12 cellular contexts compared by ENCODE assay signal in the genomic region with DNA sequence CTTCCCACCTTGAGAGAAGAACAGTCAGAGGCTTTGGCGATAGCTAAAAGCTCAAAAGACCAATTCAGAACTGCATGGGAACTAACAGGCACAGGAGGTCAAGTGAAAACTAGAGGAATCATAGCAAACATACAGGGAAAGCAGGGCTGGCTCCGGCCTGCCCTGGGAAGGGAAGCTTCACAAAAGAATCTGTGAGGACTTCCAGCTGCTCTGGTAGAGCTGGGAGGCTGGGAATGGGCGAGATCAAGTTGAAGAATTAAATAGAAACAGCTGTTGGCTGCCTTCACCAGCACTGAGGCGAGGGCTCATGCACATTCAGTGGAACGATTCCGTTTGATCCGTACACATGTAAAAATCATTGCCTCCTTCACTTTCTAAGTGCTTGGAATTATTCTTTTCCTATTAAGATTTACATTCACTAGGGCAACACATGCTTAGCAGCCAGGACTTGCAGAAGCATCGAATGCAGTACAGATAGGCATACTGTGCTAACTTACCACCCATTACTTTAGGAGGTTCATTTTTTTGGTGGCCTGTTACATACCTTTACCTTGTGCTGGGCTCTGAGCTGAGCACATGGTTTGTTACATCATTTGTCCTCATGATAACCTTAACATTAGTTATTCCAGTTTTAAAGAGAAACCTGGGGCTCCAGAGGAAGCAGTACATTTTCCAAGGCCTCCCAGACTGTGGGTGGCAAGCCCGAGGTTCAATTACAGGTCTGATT.
DNase-seq lines count a peak whose midpoint lies in the region; ATAC-seq and TF ChIP-seq lines count a peak whose summit lies in the region.
"Had no signal": no experiment of that assay in that cellular context is flagged by ENCODE, and none has a peak within 500 bp of the region (broad histone marks: within the 10 kb centered on the region; RNA-seq: fewer than 3 reads in every experiment).

No MANE protein-coding gene starts in this region.

- H3K4me1 ChIP-seq in BE2C: no peaks in the 10 kb centered on the region

- DNase-seq in GM04504 (ENCODE audit: low read depth) (peak; percentile 78), cardiac fibroblast (ENCODE audit: low read depth in 2 of 2) (peak; percentile 52 to 97), left colon (peak; percentile 9 to 31), GM19240 (ENCODE audit: insufficient read length, low spot score) (no peak), BE2C (no peak), NCI-H510A (lab: John Stamatoyannopoulos, UW) (no peak), DMS79 (lab: John Stamatoyannopoulos, UW) (no peak)
- DNase-seq in stimulated activated effector memory CD8-positive, alpha-beta T cell treated with anti-CD3 and anti-CD28 coated beads, Interleukin-12 subunit alpha, Interleukin-12 subunit beta, amount 100 ng/mL, for 72 hours (ENCODE audit: low spot score in 2 of 2): no peak
- DNase-seq: activated gamma-delta T cell treated with Interleukin-2 at 50 U/mL for 16 hours; NCI-H1092 treated with DMSO at 0.1 percent for 48 hours; stimulated activated naive CD8-positive, alpha-beta T cell treated with anti-CD3 and anti-CD28 coated beads, Interleukin-15, amount 100 ng/mL, for 72 hours had no signal

- TF ChIP-seq CTCF in cardiac fibroblast (IDR thresholded peaks at IDR 0.05; ENCODE audit: low read depth, low read length) (no peak), BE2C (IDR thresholded peaks at IDR 0.05; ENCODE audit: low read depth, low read length) (no peak)

- no peaks in the 10 kb centered on the region for H3K9me3 Mint-ChIP-seq in stimulated activated effector memory CD8-positive, alpha-beta T cell treated with anti-CD3 and anti-CD28 coated beads, Interleukin-12 subunit alpha, Interleukin-12 subunit beta, amount 100 ng/mL, for 72 hours

- H3K9me3 ChIP-seq in BE2C: no peaks in the 10 kb centered on the region

- H3K4me3 ChIP-seq in cardiac fibroblast (replicated peaks in 1 of 2; ENCODE audit: low read depth in 2 of 2, low read length in 2 of 2) (no peak overlapping the region), BE2C (ENCODE audit: low read depth, low read length) (no peak overlapping the region)

- H3K36me3 ChIP-seq in BE2C: no peaks in the 10 kb centered on the region

- H3K4me3 Mint-ChIP-seq in stimulated activated effector memory CD8-positive, alpha-beta T cell treated with anti-CD3 and anti-CD28 coated beads, Interleukin-12 subunit alpha, Interleukin-12 subunit beta, amount 100 ng/mL, for 72 hours: no peak overlapping the region
- H3K4me3 Mint-ChIP-seq: memory B cell; stimulated activated naive CD8-positive, alpha-beta T cell treated with anti-CD3 and anti-CD28 coated beads, Interleukin-15, amount 100 ng/mL, for 72 hours had no signal

- intact Hi-C loops in left colon (cut with DNase I, micrococcal nuclease): no loop called here

- ATAC-seq in left colon: peak; percentile 14
- peak; percentile 11 for ATAC-seq in stimulated activated effector memory CD8-positive, alpha-beta T cell treated with anti-CD3 and anti-CD28 coated beads, Interleukin-12 subunit alpha, Interleukin-12 subunit beta, amount 100 ng/mL, for 72 hours
- ATAC-seq: stimulated activated naive CD8-positive, alpha-beta T cell treated with anti-CD3 and anti-CD28 coated beads, Interleukin-15, amount 100 ng/mL, for 72 hours had no signal

- H3K36me3 Mint-ChIP-seq in stimulated activated effector memory CD8-positive, alpha-beta T cell treated with anti-CD3 and anti-CD28 coated beads, Interleukin-12 subunit alpha, Interleukin-12 subunit beta, amount 100 ng/mL, for 72 hours: no peaks in the 10 kb centered on the region
- H3K36me3 Mint-ChIP-seq: memory B cell had no signal

- H3K27ac Mint-ChIP-seq in stimulated activated effector memory CD8-positive, alpha-beta T cell treated with anti-CD3 and anti-CD28 coated beads, Interleukin-12 subunit alpha, Interleukin-12 subunit beta, amount 100 ng/mL, for 72 hours: no peak overlapping the region
- H3K27ac Mint-ChIP-seq: memory B cell; stimulated activated naive CD8-positive, alpha-beta T cell treated with anti-CD3 and anti-CD28 coated beads, Interleukin-15, amount 100 ng/mL, for 72 hours had no signal

- H3K27me3 ChIP-seq in BE2C: no peaks in the 10 kb centered on the region

- H3K4me1 Mint-ChIP-seq in stimulated activated effector memory CD8-positive, alpha-beta T cell treated with anti-CD3 and anti-CD28 coated beads, Interleukin-12 subunit alpha, Interleukin-12 subunit beta, amount 100 ng/mL, for 72 hours: no peaks in the 10 kb centered on the region
- H3K4me1 Mint-ChIP-seq: memory B cell had no signal

Comparison
In these comparisons a context has a peak if more than half of its experiments do, and no peak if none do; other contexts are left out.
1. DNase-seq: peak in GM04504 (single experiment), cardiac fibroblast (2 of 2) and left colon (2 of 2); none in stimulated activated effector memory CD8-positive, alpha-beta T cell treated with anti-CD3 and anti-CD28 coated beads, Interleukin-12 subunit alpha, Interleukin-12 subunit beta, amount 100 ng/mL, for 72 hours (0 of 2), GM19240 (single experiment), BE2C (single experiment), NCI-H510A (single experiment) and DMS79 (single experiment).